In genomic region chr2:113183703-113184102, GRCh38 we compare ENCODE assay signal across 1 cellular context.
TF ChIP-seq lines count a peak whose summit lies in the region.

No MANE protein-coding gene starts in this region.

TF ChIP-seq in K562, 482 proteins besides CTCF, POLR2A, EP300 and RAD21:
- TF ChIP-seq CTBP1 (IDR thresholded peaks at IDR 0.05; ENCODE audit: borderline replicate concordance): no peak
- no peak for TF ChIP-seq HMG20B (CRISPR knock-in tag; IDR thresholded peaks at IDR 0.05)
- no peak for TF ChIP-seq DLX4 (CRISPR knock-in tag; IDR thresholded peaks at IDR 0.05)
- TF ChIP-seq TCF7 (IDR thresholded peaks at IDR 0.05; ENCODE audit: borderline replicate concordance): no peak
- TF ChIP-seq CBX1 (IDR thresholded peaks at IDR 0.05; ENCODE audit: low read depth): no peak
- TF ChIP-seq PPARD (CRISPR knock-in tag; IDR thresholded peaks at IDR 0.05): no peak
- TF ChIP-seq POLR2G (IDR thresholded peaks at IDR 0.05; ENCODE audit: low read depth, low read length): no peak
- TF ChIP-seq ZNF644 (tag; IDR thresholded peaks at IDR 0.05; ENCODE audit: low read depth): no peak
- TF ChIP-seq DACH1 (IDR thresholded peaks at IDR 0.05; ENCODE audit: partially characterized antibody): no peak
- no peak for TF ChIP-seq ETS2 (tag; IDR thresholded peaks at IDR 0.05; ENCODE audit: borderline replicate concordance, poor library complexity, severe bottlenecking)
- TF ChIP-seq SMARCB1 (IDR thresholded peaks at IDR 0.05; ENCODE audit: insufficient read length, low read depth): no peak
- TF ChIP-seq HDAC6 (IDR thresholded peaks at IDR 0.05; ENCODE audit: low read depth, low read length): no peak
- TF ChIP-seq PCBP1 (IDR thresholded peaks at IDR 0.05; ENCODE audit: low read depth, low read length, poor library complexity, severe bottlenecking): no peak
- TF ChIP-seq SMAD1 (IDR thresholded peaks at IDR 0.05; ENCODE audit: low read depth, low read length, partially characterized antibody): no peak
- TF ChIP-seq TSC22D4 (tag; IDR thresholded peaks at IDR 0.05): no peak
- no peak for TF ChIP-seq U2AF2 (optimal IDR thresholded peaks at IDR 0.05; ENCODE audit: low read depth, low read length)
- no peak for TF ChIP-seq CCNT2 (IDR thresholded peaks at IDR 0.05; ENCODE audit: borderline replicate concordance, extremely low read depth, insufficient read length, low read depth, low read length)
- no peak for TF ChIP-seq PREB (CRISPR knock-in tag; IDR thresholded peaks at IDR 0.05)
